14 cellular contexts compared by ENCODE assay signal in genomic region chr1:225509770-225510169, GRCh38.
DNase-seq lines count a peak whose midpoint lies in the region; ATAC-seq, FAIRE-seq and TF ChIP-seq lines count a peak whose summit lies in the region.
"Had no signal": no experiment of that assay in that cellular context is flagged by ENCODE, and none has a peak within 500 bp of the region (broad histone marks: within the 10 kb centered on the region; RNA-seq: fewer than 3 reads in every experiment).

No MANE protein-coding gene starts in this region.

- H3K36me3 ChIP-seq in RWPE2 (ENCODE audit: low read depth) (peaks cover 14% of the 10 kb centered on the region; the same call in 1 of the 2 replicates), keratinocyte (ENCODE audit: control insufficient read depth in 2 of 2, extremely low read depth in 1 of 2, insufficient read depth in 2 of 2, low read length in 2 of 2) (peaks cover 0 to 3% of the 10 kb centered on the region in 2 experiments), thoracic aorta (peaks cover 8% of the 10 kb centered on the region)

- H3K9me3 ChIP-seq in RWPE2 (ENCODE audit: severe bottlenecking) (no peaks in the 10 kb centered on the region), keratinocyte (ENCODE audit: control insufficient read depth, low read depth, low read length) (no peaks in the 10 kb centered on the region), thoracic aorta (no peaks in the 10 kb centered on the region)

- CTCF ChIA-PET in activated naive CD4-positive, alpha-beta T cell treated with anti-CD3 and anti-CD28 coated beads for 36 hours (lab: Charles Lee): interaction anchor here (1.3 kb wide), 2 partner anchors 31 to 37 kb away, joined by 3 to 4 read pairs; no protein-coding TSS in a partner anchor
- CTCF ChIA-PET in activated naive CD4-positive, alpha-beta T cell treated with anti-CD3 and anti-CD28 coated beads, Interleukin-2, amount 10 ng/mL, durations not matched to agents 7 days and 5 days (lab: Charles Lee): no interaction called here

- H3K27me3 ChIP-seq in RWPE2 (ENCODE audit: insufficient read depth, poor library complexity, severe bottlenecking) (no peaks in the 10 kb centered on the region), keratinocyte (ENCODE audit: control insufficient read depth, extremely low read depth, insufficient read depth, low read length) (no peaks in the 10 kb centered on the region), thoracic aorta (replicated peaks; ENCODE audit: insufficient read depth) (no peaks in the 10 kb centered on the region)

- H3K4me2 ChIP-seq in keratinocyte (ENCODE audit: control insufficient read depth, extremely low read depth, insufficient read depth, low read depth, low read length): no peak overlapping the region

- no peaks in the 10 kb centered on the region for H3K9me3 Mint-ChIP-seq in activated naive CD4-positive, alpha-beta T cell treated with anti-CD3 and anti-CD28 coated beads for 36 hours
- no peaks in the 10 kb centered on the region for H3K9me3 Mint-ChIP-seq in activated naive CD4-positive, alpha-beta T cell treated with anti-CD3 and anti-CD28 coated beads, Interleukin-2, amount 10 ng/mL, durations not matched to agents 7 days and 5 days
- H3K9me3 Mint-ChIP-seq: IgD-negative memory B cell had no signal

- H3K36me3 Mint-ChIP-seq in activated naive CD4-positive, alpha-beta T cell treated with anti-CD3 and anti-CD28 coated beads for 36 hours (ENCODE audit: low read depth): no peaks in the 10 kb centered on the region
- H3K36me3 Mint-ChIP-seq in activated naive CD4-positive, alpha-beta T cell treated with anti-CD3 and anti-CD28 coated beads, Interleukin-2, amount 10 ng/mL, durations not matched to agents 7 days and 5 days: no peaks in the 10 kb centered on the region
- H3K36me3 Mint-ChIP-seq: IgD-negative memory B cell had no signal

- H3K4me3 Mint-ChIP-seq in activated naive CD4-positive, alpha-beta T cell treated with anti-CD3 and anti-CD28 coated beads for 36 hours: no peak overlapping the region
- no peak overlapping the region for H3K4me3 Mint-ChIP-seq in activated naive CD4-positive, alpha-beta T cell treated with anti-CD3 and anti-CD28 coated beads, Interleukin-2, amount 10 ng/mL, durations not matched to agents 7 days and 5 days
- H3K4me3 Mint-ChIP-seq: IgD-negative memory B cell had no signal

- dilution Hi-C loops in keratinocyte (cut with MboI; ENCODE audit: extremely low pct_ligation_motif_present, low sequenced_read_pairs): no loop called here

- H3K79me2 ChIP-seq in keratinocyte (ENCODE audit: control insufficient read depth, insufficient read depth, low read length): no peaks in the 10 kb centered on the region
- H3K79me2 ChIP-seq: parathyroid adenoma had no signal

- ATAC-seq in RWPE2 (ENCODE audit: low read depth): 0 out of 3 replicates have a peak, but pooled peaks have one; percentile 29
- no peak for ATAC-seq in thoracic aorta (ENCODE audit: insufficient number of reproducible peaks, low FRiP score, low read depth)
- no peak for ATAC-seq in HG02642 (IDR thresholded peaks at IDR 0.05; ENCODE audit: poor library complexity, unreplicated experiment)
- no peak for ATAC-seq in GM19467 (IDR thresholded peaks at IDR 0.05; ENCODE audit: unreplicated experiment)

- intact Hi-C loops in activated naive CD4-positive, alpha-beta T cell treated with anti-CD3 and anti-CD28 coated beads for 36 hours (cut with micrococcal nuclease): no loop called here

- H3K4me3 ChIP-seq in RWPE2 (ENCODE audit: severe bottlenecking): no peak overlapping the region
- H3K4me3 ChIP-seq in keratinocyte (ENCODE audit: control insufficient read depth in 2 of 3, extremely low read depth in 1 of 3, insufficient read depth in 2 of 3, low read depth in 1 of 3, low read length in 3 of 3): no peak overlapping the region
- H3K4me3 ChIP-seq in thoracic aorta: no peak overlapping the region

- DNase-seq in activated naive CD4-positive, alpha-beta T cell treated with anti-CD3 and anti-CD28 coated beads for 36 hours: peak; percentile 17
- no peak for DNase-seq in activated naive CD4-positive, alpha-beta T cell treated with anti-CD3 and anti-CD28 coated beads, Interleukin-2, amount 10 ng/mL, durations not matched to agents 7 days and 5 days
- no peak for DNase-seq in RWPE2 (ENCODE audit: low spot score)
- DNase-seq in keratinocyte (ENCODE audit: low read depth, low spot score): no peak
- no peak for DNase-seq in thoracic aorta (ENCODE audit: low spot score)
- DNase-seq in DMS 273 treated with DMSO at 0.1 percent for 48 hours (lab: John Stamatoyannopoulos, UW): no peak
- DNase-seq: AML-193, cerebellar nuclear complex, GDM1, NCI-H1694 treated with DMSO at 0.1 percent for 48 hours had no signal

- TF ChIP-seq CTCF in RWPE2 (IDR thresholded peaks at IDR 0.05; ENCODE audit: poor library complexity, severe bottlenecking) (no peak), keratinocyte (optimal IDR thresholded peaks at IDR 0.05 in 1 of 3, IDR thresholded peaks at IDR 0.05 in 1 of 3, conservative IDR thresholded peaks at IDR 0.05 in 1 of 3; ENCODE audit: extremely low read depth in 1 of 3, insufficient read depth in 2 of 3, low read length in 3 of 3) (no peak), thoracic aorta (IDR thresholded peaks at IDR 0.05) (no peak)

- peaks cover 15% of the 10 kb centered on the region for H3K4me1 ChIP-seq in RWPE2 (ENCODE audit: insufficient read depth, poor library complexity, severe bottlenecking)
- peaks cover 25% of the 10 kb centered on the region for H3K4me1 ChIP-seq in keratinocyte (ENCODE audit: control insufficient read depth, extremely low read depth, insufficient read depth, low read length)
- H3K4me1 ChIP-seq in thoracic aorta (ENCODE audit: control insufficient read depth in 1 of 2, low read depth in 2 of 2): peaks cover 7 to 17% of the 10 kb centered on the region in 2 donors
- H3K4me1 ChIP-seq: parathyroid adenoma had no signal

- H3K27ac Mint-ChIP-seq in activated naive CD4-positive, alpha-beta T cell treated with anti-CD3 and anti-CD28 coated beads for 36 hours: no peak overlapping the region
- no peak overlapping the region for H3K27ac Mint-ChIP-seq in activated naive CD4-positive, alpha-beta T cell treated with anti-CD3 and anti-CD28 coated beads, Interleukin-2, amount 10 ng/mL, durations not matched to agents 7 days and 5 days
- H3K27ac Mint-ChIP-seq: IgD-negative memory B cell had no signal

- no peak for FAIRE-seq in keratinocyte (lab: Jason Lieb, UNC)

- peaks cover 2% of the 10 kb centered on the region for H3K27me3 Mint-ChIP-seq in activated naive CD4-positive, alpha-beta T cell treated with anti-CD3 and anti-CD28 coated beads for 36 hours (ENCODE audit: low read depth)
- peaks cover 9% of the 10 kb centered on the region for H3K27me3 Mint-ChIP-seq in activated naive CD4-positive, alpha-beta T cell treated with anti-CD3 and anti-CD28 coated beads, Interleukin-2, amount 10 ng/mL, durations not matched to agents 7 days and 5 days
- H3K27me3 Mint-ChIP-seq: IgD-negative memory B cell had no signal

- peak overlapping the region; percentile 39 for H3K27ac ChIP-seq in RWPE2 (ENCODE audit: poor library complexity, severe bottlenecking)
- H3K27ac ChIP-seq in keratinocyte (ENCODE audit: control insufficient read depth, insufficient read depth, low read length): peak overlapping the region; percentile 60
- H3K27ac ChIP-seq in thoracic aorta: peak overlapping the region; percentile 66 to 67
- H3K27ac ChIP-seq: parathyroid adenoma had no signal

- no peaks in the 10 kb centered on the region for H3K9me1 ChIP-seq in keratinocyte (ENCODE audit: control insufficient read depth, extremely low read depth, insufficient read depth, low read length)

- H3K9ac ChIP-seq in keratinocyte (ENCODE audit: control insufficient read depth, extremely low read depth, insufficient read depth, low read length): no peak overlapping the region
- H3K9ac ChIP-seq: parathyroid adenoma had no signal

- no peak overlapping the region for H2AFZ ChIP-seq in keratinocyte (ENCODE audit: control insufficient read depth, low read length)
- H2AFZ ChIP-seq: parathyroid adenoma had no signal

- H3K4me1 Mint-ChIP-seq in activated naive CD4-positive, alpha-beta T cell treated with anti-CD3 and anti-CD28 coated beads for 36 hours (ENCODE audit: low read depth): peaks cover 16% of the 10 kb centered on the region
- H3K4me1 Mint-ChIP-seq in activated naive CD4-positive, alpha-beta T cell treated with anti-CD3 and anti-CD28 coated beads, Interleukin-2, amount 10 ng/mL, durations not matched to agents 7 days and 5 days: no peaks in the 10 kb centered on the region
- H3K4me1 Mint-ChIP-seq: IgD-negative memory B cell had no signal

- H4K20me1 ChIP-seq in keratinocyte (ENCODE audit: control insufficient read depth, extremely low read depth, insufficient read depth, low read length): no peaks in the 10 kb centered on the region
